ENCODE assay signal across 8 cellular contexts in the genomic region with DNA sequence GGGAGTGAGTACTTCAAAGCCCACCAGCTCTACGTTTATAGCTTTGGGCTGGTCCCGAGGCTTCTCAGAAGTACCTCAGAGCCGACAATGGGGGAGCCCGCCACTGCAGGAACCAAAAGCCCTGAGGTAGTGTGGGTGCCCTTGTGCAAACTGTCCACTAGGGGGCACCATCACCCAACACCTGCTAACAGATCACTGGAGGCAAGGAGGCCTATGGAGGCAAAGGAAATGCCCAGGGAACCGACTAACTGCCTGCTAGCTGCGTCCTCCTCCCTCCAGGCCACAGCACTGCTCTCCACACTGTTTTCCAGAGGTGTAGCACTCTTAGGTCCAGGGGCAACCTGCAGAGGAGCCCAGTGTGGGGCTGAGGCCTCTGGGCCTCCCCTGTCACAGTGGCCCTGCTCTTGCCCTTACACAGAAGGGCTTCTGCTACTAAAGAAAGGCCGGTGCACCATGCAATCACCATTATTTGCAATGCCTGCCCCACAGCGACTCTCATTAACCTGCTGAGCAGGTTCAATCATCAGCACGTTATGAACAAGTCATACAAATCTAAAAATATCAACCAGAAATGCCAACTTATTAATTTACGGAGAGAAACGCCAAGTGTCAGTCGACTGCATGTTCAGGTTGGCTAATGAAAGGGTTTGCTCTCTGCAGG.
DNase-seq lines count a peak whose midpoint lies in the region; ATAC-seq and TF ChIP-seq lines count a peak whose summit lies in the region.

No MANE protein-coding gene starts in this region.

- no peaks in the 10 kb centered on the region for H3K36me3 Mint-ChIP-seq in nephron progenitor cell (ENCODE audit: low read depth)

- no peaks in the 10 kb centered on the region for H3K36me3 ChIP-seq in esophagus squamous epithelium

- H3K4me3 ChIP-seq in esophagus squamous epithelium, result peak overlapping the region in 1 of 4 donors; percentile 1

- H3K27me3 ChIP-seq in esophagus squamous epithelium, result no peaks in the 10 kb centered on the region

- H3K27me3 Mint-ChIP-seq in nephron progenitor cell (ENCODE audit: low read depth, poor library complexity), result no peaks in the 10 kb centered on the region
- no peaks in the 10 kb centered on the region for H3K27me3 Mint-ChIP-seq in stimulated activated naive CD8-positive, alpha-beta T cell treated with anti-CD3 and anti-CD28 coated beads, Interleukin-15, amount 100 ng/mL, for 72 hours

- H3K9me3 Mint-ChIP-seq in nephron progenitor cell, result peaks cover 4% of the 10 kb centered on the region
- H3K9me3 Mint-ChIP-seq in stimulated activated naive CD8-positive, alpha-beta T cell treated with anti-CD3 and anti-CD28 coated beads, Interleukin-15, amount 100 ng/mL, for 72 hours, result no peaks in the 10 kb centered on the region

- DNase-seq in DMS153 treated with DMSO at 0.1 percent for 48 hours (lab: John Stamatoyannopoulos, UW; ENCODE audit: unreplicated experiment) (peak; percentile 43), HuH-7.5 (ENCODE audit: low spot score) (peak; percentile 73), OCI-M1 (lab: John Stamatoyannopoulos, UW) (peak; percentile 73), activated T-cell treated with anti-CD3 and anti-CD28 coated beads for 4 hours (peak; percentile 51), esophagus squamous epithelium (lab: John Stamatoyannopoulos, UW) (no peak), nephron progenitor cell (peak; percentile 79)
- DNase-seq in stimulated activated naive CD8-positive, alpha-beta T cell treated with anti-CD3 and anti-CD28 coated beads, Interleukin-15, amount 100 ng/mL, for 72 hours, result peak; percentile 76 to 79

- no peaks in the 10 kb centered on the region for H3K9me3 ChIP-seq in esophagus squamous epithelium

- intact Hi-C loops in esophagus squamous epithelium (cut with DNase I), result no loop called here

- peak; percentile 69 to 94 (median 84) for TF ChIP-seq CTCF in esophagus squamous epithelium (IDR thresholded peaks at IDR 0.05)
- TF ChIP-seq CTCF in nephron progenitor cell (IDR thresholded peaks at IDR 0.05), result peak; percentile 94

- TF ChIP-seq POLR2A in esophagus squamous epithelium (IDR thresholded peaks at IDR 0.05), result no peak

- peaks cover 29% of the 10 kb centered on the region for H3K4me1 Mint-ChIP-seq in nephron progenitor cell
- H3K4me1 Mint-ChIP-seq in stimulated activated naive CD8-positive, alpha-beta T cell treated with anti-CD3 and anti-CD28 coated beads, Interleukin-15, amount 100 ng/mL, for 72 hours, result peaks cover 38% of the 10 kb centered on the region

- peak; percentile 94 for ATAC-seq in GM21529 (IDR thresholded peaks at IDR 0.05; ENCODE audit: unreplicated experiment)
- peak; percentile 83 for ATAC-seq in stimulated activated naive CD8-positive, alpha-beta T cell treated with anti-CD3 and anti-CD28 coated beads, Interleukin-15, amount 100 ng/mL, for 72 hours

- peaks cover 6 to 33% (median 11%) of the 10 kb centered on the region in 3 donors for H3K4me1 ChIP-seq in esophagus squamous epithelium

- H3K4me3 Mint-ChIP-seq in nephron progenitor cell, result no peak overlapping the region
- peak overlapping the region; percentile 43 to 57 for H3K4me3 Mint-ChIP-seq in stimulated activated naive CD8-positive, alpha-beta T cell treated with anti-CD3 and anti-CD28 coated beads, Interleukin-15, amount 100 ng/mL, for 72 hours

- no peak overlapping the region for H3K27ac Mint-ChIP-seq in nephron progenitor cell
- H3K27ac Mint-ChIP-seq in stimulated activated naive CD8-positive, alpha-beta T cell treated with anti-CD3 and anti-CD28 coated beads, Interleukin-15, amount 100 ng/mL, for 72 hours, result peak overlapping the region; percentile 56 to 93

- H3K27ac ChIP-seq in esophagus squamous epithelium, result peak overlapping the region; percentile 68 to 88 (median 81)

- 27 to 32% methylated on average over 6 of the region's 12 CpGs for WGBS in esophagus squamous epithelium, 2 donors
